1 cellular context compared by ENCODE assay signal in the genomic region with DNA sequence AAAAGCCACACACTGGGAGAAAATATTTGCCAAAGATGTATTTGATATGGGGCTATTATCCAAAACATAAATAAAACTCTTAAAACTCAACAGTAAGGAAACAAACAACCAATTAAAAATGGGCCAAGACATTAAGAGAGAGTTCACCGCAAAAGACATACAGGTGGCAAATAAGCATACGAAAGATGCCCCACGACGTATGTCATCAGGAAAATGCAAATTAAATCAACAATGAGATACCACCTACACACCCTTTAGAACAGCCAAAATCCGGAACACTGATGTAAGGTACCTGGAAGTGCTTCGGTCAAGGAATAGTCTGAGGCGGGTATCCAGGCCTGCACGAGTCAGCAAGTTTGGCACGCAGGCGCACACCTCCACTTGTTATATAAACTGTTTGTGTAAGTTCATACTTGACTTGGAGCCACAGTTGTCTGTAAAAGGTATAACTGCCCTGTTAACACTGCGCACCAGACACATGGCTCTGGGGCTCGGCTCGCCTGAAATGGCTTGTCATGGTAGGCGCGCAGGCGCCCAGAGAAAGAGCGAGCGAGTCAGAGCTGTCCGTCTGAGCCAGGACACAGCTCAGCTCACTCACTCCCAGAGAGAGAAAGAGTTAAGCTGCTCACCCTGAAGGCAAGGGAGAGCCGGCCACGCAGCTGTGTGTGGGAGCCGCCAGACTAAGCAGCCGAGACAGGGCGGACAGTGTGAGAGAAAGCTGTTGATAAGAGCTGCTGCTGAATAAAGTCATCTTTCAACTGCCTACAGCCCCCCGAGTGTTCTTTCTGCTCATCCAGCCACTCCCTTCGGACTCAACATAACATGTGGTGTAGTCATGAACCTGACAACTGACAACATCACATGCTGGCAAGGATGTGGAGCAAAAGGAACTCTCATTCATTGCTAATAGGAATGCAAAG.
TF ChIP-seq lines count a peak whose summit lies in the region.

No MANE protein-coding gene starts in this region.

TF ChIP-seq in K562, 482 proteins besides CTCF, POLR2A, EP300 and RAD21 (continued from another document and continues in another):
- TF ChIP-seq, protein P1, sequence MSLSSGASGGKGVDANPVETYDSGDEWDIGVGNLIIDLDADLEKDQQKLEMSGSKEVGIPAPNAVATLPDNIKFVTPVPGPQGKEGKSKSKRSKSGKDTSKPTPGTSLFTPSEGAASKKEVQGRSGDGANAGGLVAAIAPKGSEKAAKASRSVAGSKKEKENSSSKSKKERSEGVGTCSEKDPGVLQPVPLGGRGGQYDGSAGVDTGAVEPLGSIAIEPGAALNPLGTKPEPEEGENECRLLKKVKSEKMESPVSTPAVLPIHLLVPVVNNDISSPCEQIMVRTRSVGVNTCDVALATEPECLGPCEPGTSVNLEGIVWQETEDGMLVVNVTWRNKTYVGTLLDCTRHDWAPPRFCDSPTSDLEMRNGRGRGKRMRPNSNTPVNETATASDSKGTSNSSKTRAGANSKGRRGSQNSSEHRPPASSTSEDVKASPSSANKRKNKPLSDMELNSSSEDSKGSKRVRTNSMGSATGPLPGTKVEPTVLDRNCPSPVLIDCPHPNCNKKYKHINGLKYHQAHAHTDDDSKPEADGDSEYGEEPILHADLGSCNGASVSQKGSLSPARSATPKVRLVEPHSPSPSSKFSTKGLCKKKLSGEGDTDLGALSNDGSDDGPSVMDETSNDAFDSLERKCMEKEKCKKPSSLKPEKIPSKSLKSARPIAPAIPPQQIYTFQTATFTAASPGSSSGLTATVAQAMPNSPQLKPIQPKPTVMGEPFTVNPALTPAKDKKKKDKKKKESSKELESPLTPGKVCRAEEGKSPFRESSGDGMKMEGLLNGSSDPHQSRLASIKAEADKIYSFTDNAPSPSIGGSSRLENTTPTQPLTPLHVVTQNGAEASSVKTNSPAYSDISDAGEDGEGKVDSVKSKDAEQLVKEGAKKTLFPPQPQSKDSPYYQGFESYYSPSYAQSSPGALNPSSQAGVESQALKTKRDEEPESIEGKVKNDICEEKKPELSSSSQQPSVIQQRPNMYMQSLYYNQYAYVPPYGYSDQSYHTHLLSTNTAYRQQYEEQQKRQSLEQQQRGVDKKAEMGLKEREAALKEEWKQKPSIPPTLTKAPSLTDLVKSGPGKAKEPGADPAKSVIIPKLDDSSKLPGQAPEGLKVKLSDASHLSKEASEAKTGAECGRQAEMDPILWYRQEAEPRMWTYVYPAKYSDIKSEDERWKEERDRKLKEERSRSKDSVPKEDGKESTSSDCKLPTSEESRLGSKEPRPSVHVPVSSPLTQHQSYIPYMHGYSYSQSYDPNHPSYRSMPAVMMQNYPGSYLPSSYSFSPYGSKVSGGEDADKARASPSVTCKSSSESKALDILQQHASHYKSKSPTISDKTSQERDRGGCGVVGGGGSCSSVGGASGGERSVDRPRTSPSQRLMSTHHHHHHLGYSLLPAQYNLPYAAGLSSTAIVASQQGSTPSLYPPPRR (CRISPR knock-in tag; IDR thresholded peaks at IDR 0.05; ENCODE audit: borderline replicate concordance): peak; percentile 71
- peak; percentile 53 for TF ChIP-seq LEF1 (IDR thresholded peaks at IDR 0.05)
- TF ChIP-seq E2F8 (IDR thresholded peaks at IDR 0.05; ENCODE audit: low read depth, partially characterized antibody): no peak
- peak; percentile 42 to 53; a peak in 3 of 4 replicates for TF ChIP-seq MAZ (CRISPR knock-in tag; conservative IDR thresholded peaks at IDR 0.05 in 1 of 2, IDR thresholded peaks at IDR 0.05 in 1 of 2)
- TF ChIP-seq, protein P2, sequence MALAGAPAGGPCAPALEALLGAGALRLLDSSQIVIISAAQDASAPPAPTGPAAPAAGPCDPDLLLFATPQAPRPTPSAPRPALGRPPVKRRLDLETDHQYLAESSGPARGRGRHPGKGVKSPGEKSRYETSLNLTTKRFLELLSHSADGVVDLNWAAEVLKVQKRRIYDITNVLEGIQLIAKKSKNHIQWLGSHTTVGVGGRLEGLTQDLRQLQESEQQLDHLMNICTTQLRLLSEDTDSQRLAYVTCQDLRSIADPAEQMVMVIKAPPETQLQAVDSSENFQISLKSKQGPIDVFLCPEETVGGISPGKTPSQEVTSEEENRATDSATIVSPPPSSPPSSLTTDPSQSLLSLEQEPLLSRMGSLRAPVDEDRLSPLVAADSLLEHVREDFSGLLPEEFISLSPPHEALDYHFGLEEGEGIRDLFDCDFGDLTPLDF (CRISPR knock-in tag; IDR thresholded peaks at IDR 0.05): peak; percentile 64; the same call in 1 of the 2 replicates
- TF ChIP-seq, protein P3, sequence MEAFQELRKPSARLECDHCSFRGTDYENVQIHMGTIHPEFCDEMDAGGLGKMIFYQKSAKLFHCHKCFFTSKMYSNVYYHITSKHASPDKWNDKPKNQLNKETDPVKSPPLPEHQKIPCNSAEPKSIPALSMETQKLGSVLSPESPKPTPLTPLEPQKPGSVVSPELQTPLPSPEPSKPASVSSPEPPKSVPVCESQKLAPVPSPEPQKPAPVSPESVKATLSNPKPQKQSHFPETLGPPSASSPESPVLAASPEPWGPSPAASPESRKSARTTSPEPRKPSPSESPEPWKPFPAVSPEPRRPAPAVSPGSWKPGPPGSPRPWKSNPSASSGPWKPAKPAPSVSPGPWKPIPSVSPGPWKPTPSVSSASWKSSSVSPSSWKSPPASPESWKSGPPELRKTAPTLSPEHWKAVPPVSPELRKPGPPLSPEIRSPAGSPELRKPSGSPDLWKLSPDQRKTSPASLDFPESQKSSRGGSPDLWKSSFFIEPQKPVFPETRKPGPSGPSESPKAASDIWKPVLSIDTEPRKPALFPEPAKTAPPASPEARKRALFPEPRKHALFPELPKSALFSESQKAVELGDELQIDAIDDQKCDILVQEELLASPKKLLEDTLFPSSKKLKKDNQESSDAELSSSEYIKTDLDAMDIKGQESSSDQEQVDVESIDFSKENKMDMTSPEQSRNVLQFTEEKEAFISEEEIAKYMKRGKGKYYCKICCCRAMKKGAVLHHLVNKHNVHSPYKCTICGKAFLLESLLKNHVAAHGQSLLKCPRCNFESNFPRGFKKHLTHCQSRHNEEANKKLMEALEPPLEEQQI (IDR thresholded peaks at IDR 0.05): 0 out of 2 replicates have a peak, but pooled peaks have one; percentile 30
- 0 out of 4 replicates have a peak, but pooled peaks have one; percentile 27 to 41 for TF ChIP-seq SIN3A (IDR thresholded peaks at IDR 0.05; ENCODE audit: borderline replicate concordance in 2 of 2, control insufficient read depth in 1 of 2, low read depth in 2 of 2, low read length in 2 of 2)
- peak; percentile 51 for TF ChIP-seq KDM5B (IDR thresholded peaks at IDR 0.05; ENCODE audit: insufficient replicate concordance, low read depth, low read length)
- peak; percentile 70; the same call in 1 of the 2 replicates for TF ChIP-seq MTA3 (IDR thresholded peaks at IDR 0.05; ENCODE audit: borderline replicate concordance)
- no peak for TF ChIP-seq BCL6 (CRISPR knock-in tag; IDR thresholded peaks at IDR 0.05)
- peak; percentile 92 for TF ChIP-seq NCOR1 (IDR thresholded peaks at IDR 0.05)
- no peak for TF ChIP-seq SIX5 (IDR thresholded peaks at IDR 0.05; ENCODE audit: borderline replicate concordance in 1 of 2, insufficient read depth in 1 of 2, low read depth in 1 of 2, low read length in 2 of 2)
- TF ChIP-seq TRIM25 (IDR thresholded peaks at IDR 0.05; ENCODE audit: borderline replicate concordance): peak; percentile 94; the same call in 1 of the 2 replicates
- TF ChIP-seq CREB3L1 (IDR thresholded peaks at IDR 0.05; ENCODE audit: borderline replicate concordance, low read depth): peak; percentile 20; the same call in 1 of the 2 replicates
- TF ChIP-seq POLR3G (IDR thresholded peaks at IDR 0.05; ENCODE audit: extremely low read depth, insufficient read length, insufficient replicate concordance): no peak
- TF ChIP-seq CBFA2T2 (conservative IDR thresholded peaks at IDR 0.05): peak; percentile 89
- TF ChIP-seq ZNF224 (CRISPR knock-in tag; IDR thresholded peaks at IDR 0.05): no peak
- no peak for TF ChIP-seq ZHX1 (conservative IDR thresholded peaks at IDR 0.05; ENCODE audit: low read length)
- TF ChIP-seq ZBTB2 (IDR thresholded peaks at IDR 0.05): peak; percentile 45; the same call in 1 of the 2 replicates
- TF ChIP-seq PREB (CRISPR knock-in tag; IDR thresholded peaks at IDR 0.05): peak; percentile 42; the same call in 1 of the 2 replicates
- no peak; the same call in 1 of the 2 replicates for TF ChIP-seq ATF3 (IDR thresholded peaks at IDR 0.05)
- 0 out of 2 replicates have a peak, but pooled peaks have one; percentile 53 for TF ChIP-seq ATF3 (CRISPR knock-in tag; conservative IDR thresholded peaks at IDR 0.05)
- TF ChIP-seq NFRKB (IDR thresholded peaks at IDR 0.05; ENCODE audit: low read depth): peak; percentile 84; the same call in 1 of the 2 replicates
